6 cellular contexts compared by ENCODE assay signal in the genomic region with DNA sequence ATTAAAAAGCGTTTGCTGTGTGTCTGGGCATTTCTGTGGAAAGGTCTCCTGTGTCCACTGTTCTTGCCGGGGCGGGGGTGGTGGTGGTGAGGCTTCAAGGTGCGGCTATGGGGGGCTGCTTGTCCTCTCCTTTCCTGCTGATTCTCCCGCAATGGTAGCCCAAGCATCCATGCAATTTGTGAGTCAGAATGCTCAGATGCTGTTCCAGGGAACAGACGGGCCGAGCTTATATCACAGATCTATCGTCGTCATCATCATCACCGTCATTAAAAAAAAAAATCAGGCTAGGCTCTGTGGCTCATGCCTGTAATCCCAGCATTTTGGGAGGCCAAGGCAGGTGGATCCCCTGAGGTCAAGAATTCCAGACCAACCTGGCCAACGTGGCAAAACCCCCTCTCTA.
"Had no signal": no experiment of that assay in that cellular context is flagged by ENCODE, and none has a peak within 500 bp of the region (broad histone marks: within the 10 kb centered on the region; RNA-seq: fewer than 3 reads in every experiment).

No MANE protein-coding gene starts in this region.

- H3K27ac Mint-ChIP-seq: GM23338 had no signal

- H3K4me2 ChIP-seq: GM23338 had no signal

- ATAC-seq: GM23338, K562 had no signal

- DNase-seq: H9, HCEC 1CT, IMR-90, KG1 had no signal

- H2AFZ ChIP-seq: GM23338 had no signal

- H3K4me3 ChIP-seq: GM23338, K562 had no signal

- H3K9me3 Mint-ChIP-seq: GM23338, H9 had no signal

- H3K4me3 Mint-ChIP-seq: GM23338, H9 had no signal

- H3K4me1 Mint-ChIP-seq: GM23338 had no signal
